In genomic region chr1:246930830-246931548, GRCh38 we compare ENCODE assay signal across 8 cellular contexts. TPM values are rescaled to one million over a fixed set of nuclear protein-coding genes. Genes with fewer than 3 reads are reported as not detected.
DNase-seq lines count a peak whose midpoint lies in the region; TF ChIP-seq lines count a peak whose summit lies in the region.

No MANE protein-coding gene starts in this region.

- TF ChIP-seq POLR2A in lower leg skin (IDR thresholded peaks at IDR 0.05): no peak

- H3K27me3 ChIP-seq in HAP-1 (ENCODE audit: low read depth): no peaks in the 10 kb centered on the region

- no peaks in the 10 kb centered on the region for H3K9me3 ChIP-seq in HAP-1

- in situ Hi-C loops in HAP-1 (cut with MboI; ENCODE audit: low sequenced_read_pairs): no loop called here

- no peak for TF ChIP-seq CTCF in lower leg skin (IDR thresholded peaks at IDR 0.05)

- DNase-seq in NCI-H446 (lab: John Stamatoyannopoulos, UW) (peak; percentile 16 to 30), NCI-H446 treated with DMSO at 0.1 percent for 48 hours (lab: John Stamatoyannopoulos, UW) (no peak), HAP-1 (ENCODE audit: low spot score in 2 of 2) (peak; percentile 40 to 57), M059J (ENCODE audit: low read depth) (peak; percentile 71), dermis blood vessel endothelial cell (peak; percentile 72), lower leg skin (ENCODE audit: low spot score in 2 of 2) (peak; percentile 59 to 92)
- peak; percentile 62 for DNase-seq in activated CD4-positive, alpha-beta T cell treated with anti-CD3 and anti-CD28 coated beads for 48 hours
- DNase-seq in stimulated activated CD8-positive, alpha-beta memory T cell treated with anti-CD3 and anti-CD28 coated beads, Interleukin-12 subunit alpha, Interleukin-12 subunit beta, amount 100 ng/mL, for 24 hours (ENCODE audit: extremely low read depth): peak; percentile 10

- peaks cover 17% of the 10 kb centered on the region for H3K4me1 ChIP-seq in HAP-1

- H3K36me3 ChIP-seq in HAP-1 (replicated peaks): peaks cover 36% of the 10 kb centered on the region

- intact Hi-C loops in lower leg skin (cut with DNase I; ENCODE audit: low total_unique reads): no loop called here

- WGBS in lower leg skin, 2 donors: 0 to 1% methylated on average over 25 to 76 of the region's 76 CpGs

- peak overlapping the region; percentile 98 for H3K4me3 ChIP-seq in HAP-1
- H3K4me3 ChIP-seq in lower leg skin (ENCODE audit: low read depth, poor library complexity, severe bottlenecking): peak overlapping the region; percentile 94

RNA-seq across cellular contexts. Expression of gene AHCTF1, which starts 0.8 kb away (rescaled TPM):
- 24.2 and 37.4 TPM in 2 replicates for total RNA-seq in M059J (2014; rRNA removed; shearing (Covaris generic))
- total RNA-seq in dermis blood vessel endothelial cell: 31.7 and 39.9 TPM in 2 replicates
- total RNA-seq in lower leg skin: 10 to 100 TPM; 26.9 to 38.4 (median 29.5) TPM
